In the genomic region with DNA sequence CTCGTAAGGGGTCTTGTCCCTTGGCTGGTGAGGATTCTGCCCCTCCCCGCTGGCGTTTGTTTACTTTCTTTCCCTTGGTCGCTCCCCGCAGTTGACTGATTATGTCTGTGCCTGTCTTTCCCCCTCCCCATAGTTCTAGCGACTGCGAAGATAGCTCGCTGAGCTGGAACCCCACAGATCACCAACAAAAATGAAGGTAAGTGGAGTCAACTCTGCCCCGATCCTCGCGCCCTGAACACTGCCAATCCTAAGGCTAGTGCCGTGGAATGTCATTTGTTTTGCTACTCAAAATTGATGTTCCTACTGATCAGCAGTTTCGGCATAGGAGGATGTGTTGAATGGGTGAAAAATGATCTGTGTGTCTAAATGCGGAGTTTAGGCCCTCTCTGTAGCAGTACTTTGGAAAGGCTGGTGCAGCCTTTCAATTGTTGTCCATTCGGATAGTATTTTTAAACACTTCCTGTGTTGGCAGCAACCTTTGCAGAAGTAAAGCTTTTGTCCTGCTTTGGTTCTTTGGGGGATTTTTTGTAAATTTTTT, we compare ENCODE assay signal across 8 cellular contexts. TPM values are rescaled to one million over a fixed set of nuclear protein-coding genes. Genes with fewer than 3 reads are reported as not detected.
A peak's percentile ranks its signal among the peaks of the same experiment; 100 is the strongest.
DNase-seq lines count a peak whose midpoint lies in the region; ATAC-seq and TF ChIP-seq lines count a peak whose summit lies in the region.

No MANE protein-coding gene starts in this region.

- peaks cover 72% of the 10 kb centered on the region for H3K4me1 ChIP-seq in left ventricle myocardium inferior

- peaks cover 13 to 27% of the 10 kb centered on the region in 2 donors for H3K4me1 Mint-ChIP-seq in natural killer cell treated with Interleukin-12 subunit alpha and Interleukin-12 subunit beta and Interleukin-15 and Interleukin-18, amount 100 ng/mL, for 72 hours (ENCODE audit: low read depth in 2 of 2)

- peak overlapping the region; percentile 96 for H3K4me3 ChIP-seq in left ventricle myocardium inferior
- H3K4me3 ChIP-seq in epithelial cell of proximal tubule (ENCODE audit: low read depth, low read length) = peak overlapping the region; percentile 86

- no peak for ATAC-seq in left cardiac atrium
- ATAC-seq in natural killer cell treated with Interleukin-12 subunit alpha and Interleukin-12 subunit beta and Interleukin-15 and Interleukin-18, amount 100 ng/mL, for 72 hours = no peak
- no peak for ATAC-seq in HG02852 (IDR thresholded peaks at IDR 0.05; ENCODE audit: unreplicated experiment)

- peaks cover 10% of the 10 kb centered on the region for H3K36me3 Mint-ChIP-seq in natural killer cell treated with Interleukin-12 subunit alpha and Interleukin-12 subunit beta and Interleukin-15 and Interleukin-18, amount 100 ng/mL, for 72 hours

- peak overlapping the region; percentile 98 for H3K27ac ChIP-seq in left ventricle myocardium inferior (replicated peaks)

- TF ChIP-seq CTCF in left ventricle myocardium inferior (IDR thresholded peaks at IDR 0.05; ENCODE audit: borderline replicate concordance) (no peak), epithelial cell of proximal tubule (conservative IDR thresholded peaks at IDR 0.05; ENCODE audit: low read depth, low read length) (no peak)

- no peak overlapping the region for H3K4me3 Mint-ChIP-seq in natural killer cell treated with Interleukin-12 subunit alpha and Interleukin-12 subunit beta and Interleukin-15 and Interleukin-18, amount 100 ng/mL, for 72 hours

- no peaks in the 10 kb centered on the region for H3K27me3 Mint-ChIP-seq in natural killer cell treated with Interleukin-12 subunit alpha and Interleukin-12 subunit beta and Interleukin-15 and Interleukin-18, amount 100 ng/mL, for 72 hours

- DNase-seq in left ventricle myocardium inferior (no peak), left cardiac atrium (no peak), SK-N-DZ (ENCODE audit: low spot score) (peak; percentile 5), epithelial cell of proximal tubule (ENCODE audit: low read depth) (no peak), GDM1 (lab: John Stamatoyannopoulos, UW) (no peak), mucosa of gallbladder (ENCODE audit: low spot score) (no peak)
- DNase-seq in natural killer cell treated with Interleukin-12 subunit alpha and Interleukin-12 subunit beta and Interleukin-15 and Interleukin-18, amount 100 ng/mL, for 72 hours (ENCODE audit: low spot score) = no peak

- intact Hi-C loops in left ventricle myocardium inferior (cut with micrococcal nuclease) = no loop called here
- intact Hi-C loops in left cardiac atrium (cut with DNase I) = no loop called here

- peaks cover 37% of the 10 kb centered on the region for H3K36me3 ChIP-seq in left ventricle myocardium inferior

- peak overlapping the region; percentile 86 to 99 for H3K27ac Mint-ChIP-seq in natural killer cell treated with Interleukin-12 subunit alpha and Interleukin-12 subunit beta and Interleukin-15 and Interleukin-18, amount 100 ng/mL, for 72 hours

- no peaks in the 10 kb centered on the region for H3K9me3 Mint-ChIP-seq in natural killer cell treated with Interleukin-12 subunit alpha and Interleukin-12 subunit beta and Interleukin-15 and Interleukin-18, amount 100 ng/mL, for 72 hours

- no peaks in the 10 kb centered on the region for H3K9me3 ChIP-seq in left ventricle myocardium inferior (replicated peaks)

- no peaks in the 10 kb centered on the region for H3K27me3 ChIP-seq in left ventricle myocardium inferior (ENCODE audit: low read depth)

RNA-seq across cellular contexts. Expression of a gene that starts 1.4 kb away (rescaled TPM):
- total RNA-seq in left ventricle myocardium inferior (14.2 TPM), left cardiac atrium (10 to 100 TPM; 20.5 to 22.9 TPM), epithelial cell of proximal tubule (2.7 and 8.6 TPM in 2 replicates), mucosa of gallbladder (25.3 TPM)
- 3.5 and 4.4 TPM in 2 replicates for polyA plus RNA-seq in SK-N-DZ (2014; cell fraction: cytosol; rRNA removed)
- polyA plus RNA-seq in SK-N-DZ (2014; cell fraction: nucleus; rRNA removed) = 11.0 and 14.2 TPM in 2 replicates
- total RNA-seq in natural killer cell treated with Interleukin-12 subunit alpha and Interleukin-12 subunit beta and Interleukin-15 and Interleukin-18, amount 100 ng/mL, for 72 hours = 10 to 100 TPM; 33.0 to 35.6 TPM

RNA-seq across cellular contexts. Expression of a gene that starts 55.1 kb away (rescaled TPM):
- total RNA-seq in left ventricle myocardium inferior (161 TPM), left cardiac atrium (100 to 1,000 TPM; 121 to 134 TPM), epithelial cell of proximal tubule (255 TPM in 2 replicates), mucosa of gallbladder (91.2 TPM)
- 200 and 225 TPM in 2 replicates for polyA plus RNA-seq in SK-N-DZ (2014; cell fraction: cytosol; rRNA removed)
- 116 and 148 TPM in 2 replicates for polyA plus RNA-seq in SK-N-DZ (2014; cell fraction: nucleus; rRNA removed)
- 100 to 1,000 TPM; 320 to 337 TPM for total RNA-seq in natural killer cell treated with Interleukin-12 subunit alpha and Interleukin-12 subunit beta and Interleukin-15 and Interleukin-18, amount 100 ng/mL, for 72 hours
